In the genomic region with DNA sequence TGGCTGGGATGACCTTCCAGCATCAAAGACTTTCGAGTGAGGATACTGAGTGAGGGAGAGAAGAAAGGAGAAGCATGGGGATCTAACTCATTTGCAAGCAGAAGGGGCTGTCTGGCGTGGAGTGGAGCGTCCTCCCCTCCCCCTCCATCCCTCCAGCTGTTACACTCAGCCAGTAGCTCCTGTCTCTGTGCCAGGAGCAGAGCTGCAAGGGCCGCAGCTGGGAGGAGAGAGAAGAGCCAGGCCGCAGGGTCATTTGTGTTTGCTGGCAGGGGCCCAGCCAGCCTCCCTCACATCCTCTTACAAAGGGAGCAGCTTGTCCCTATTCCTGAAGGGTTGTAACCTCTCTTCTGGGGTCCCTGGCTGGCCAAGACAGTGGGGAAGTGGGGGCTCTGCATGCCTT, we compare ENCODE assay signal across 10 cellular contexts. TPM values are rescaled to one million over a fixed set of nuclear protein-coding genes. Genes with fewer than 3 reads are reported as not detected.
DNase-seq lines count a peak whose midpoint lies in the region; ATAC-seq and TF ChIP-seq lines count a peak whose summit lies in the region.
"Had no signal": no experiment of that assay in that cellular context is flagged by ENCODE, and none has a peak within 500 bp of the region (broad histone marks: within the 10 kb centered on the region; RNA-seq: fewer than 3 reads in every experiment).

No MANE protein-coding gene starts in this region.

- in situ Hi-C loops in gastrocnemius medialis (cut with MboI; ENCODE audit: low sequenced_read_pairs in 4 of 4): loop anchor here in 1 of 4 donors (25.0 kb wide), 1 partner anchor 616 kb away; no protein-coding TSS in a partner anchor

- H3K9me3 ChIP-seq in gastrocnemius medialis: no peaks in the 10 kb centered on the region

- no peaks in the 10 kb centered on the region for H3K27me3 ChIP-seq in gastrocnemius medialis

- TF ChIP-seq CTCF in HFF-Myc (IDR thresholded peaks at IDR 0.05; ENCODE audit: low read depth, low read length, missing control alignments) (no peak), gastrocnemius medialis (IDR thresholded peaks at IDR 0.05 in 4 of 5, conservative IDR thresholded peaks at IDR 0.05 in 1 of 5) (no peak)

- intact Hi-C loops in gastrocnemius medialis (cut with DNase I; ENCODE audit: low total_unique reads): no loop called here

- H3K27ac ChIP-seq in angular gyrus (ENCODE audit: low read depth, low read length): peak overlapping the region; percentile 89
- H3K27ac ChIP-seq in gastrocnemius medialis: peak overlapping the region in 1 of 4 donors; percentile 21

- ATAC-seq in gastrocnemius medialis: peak in 1 of 2 donors; percentile 27
- no peak for ATAC-seq in GM18498 (IDR thresholded peaks at IDR 0.05; ENCODE audit: unreplicated experiment)
- no peak for ATAC-seq in HG03039 (IDR thresholded peaks at IDR 0.05; ENCODE audit: unreplicated experiment)
- no peak for ATAC-seq in GM21825 (IDR thresholded peaks at IDR 0.05; ENCODE audit: unreplicated experiment)

- H3K4me3 ChIP-seq in HFF-Myc (replicated peaks; ENCODE audit: low read depth, low read length) (no peak overlapping the region), gastrocnemius medialis (no peak overlapping the region)

- peak; percentile 61 for DNase-seq in HFF-Myc (ENCODE audit: extremely low read depth, low read depth)
- peak; percentile 72 for DNase-seq in hepatic stellate cell (ENCODE audit: low spot score)
- peak; percentile 24 to 46 for DNase-seq in gastrocnemius medialis
- no peak for DNase-seq in COLO668 (lab: John Stamatoyannopoulos, UW; ENCODE audit: unreplicated experiment)
- DNase-seq: activated CD4-positive, alpha-beta T cell treated with anti-CD3 and anti-CD28 coated beads for 4 hours; NCI-H1048 had no signal

- H3K36me3 ChIP-seq in gastrocnemius medialis: no peaks in the 10 kb centered on the region

- peaks cover 0 to 4% of the 10 kb centered on the region in 2 donors for H3K4me1 ChIP-seq in gastrocnemius medialis

- TF ChIP-seq POLR2A in gastrocnemius medialis (IDR thresholded peaks at IDR 0.05): no peak

RNA-seq across cellular contexts. Expression of a gene that starts 58.0 kb away (rescaled TPM):
- 1 to 10 TPM in 2 of 4 donors, under 1 TPM in 2; 0.66 to 2.2 (median 0.92) TPM for total RNA-seq in gastrocnemius medialis
